In the genomic region with DNA sequence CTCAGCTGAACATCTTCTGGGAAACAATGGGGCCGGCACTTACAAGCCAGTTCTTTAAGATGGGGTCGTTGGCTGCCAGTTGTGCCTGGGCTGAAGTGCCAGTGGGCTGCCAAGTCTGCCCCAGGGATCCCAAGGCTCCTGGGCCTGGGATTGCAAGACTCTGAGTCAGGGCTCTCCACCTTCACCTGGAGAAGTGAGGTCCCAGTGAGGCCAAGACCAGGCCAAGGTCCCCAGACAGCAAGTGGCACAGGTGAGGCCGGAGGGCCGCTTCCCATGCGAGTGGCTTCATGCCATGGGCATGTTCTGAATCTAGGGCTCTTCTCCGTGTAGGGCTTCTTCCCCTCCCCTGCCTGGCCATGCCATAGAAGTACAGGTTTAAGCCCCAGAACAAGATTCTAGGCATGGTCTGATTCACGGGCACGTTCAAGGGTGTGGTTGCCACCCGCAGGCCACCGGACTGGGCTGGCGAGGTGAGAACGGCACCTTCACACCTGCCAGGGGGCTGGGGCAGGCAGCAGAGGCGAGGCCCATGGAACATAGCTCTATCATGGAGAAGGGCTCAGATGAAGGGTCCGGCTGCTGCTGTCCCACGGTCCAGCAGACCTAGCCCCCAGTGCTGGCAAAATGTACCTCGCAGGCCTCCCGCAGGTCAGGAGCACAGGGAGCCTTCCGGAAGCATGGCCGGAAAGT, we compare ENCODE assay signal across 19 cellular contexts. TPM values are rescaled to one million over a fixed set of nuclear protein-coding genes. Genes with fewer than 3 reads are reported as not detected.
DNase-seq lines count a peak whose midpoint lies in the region; TF ChIP-seq lines count a peak whose summit lies in the region.
"Had no signal": no experiment of that assay in that cellular context is flagged by ENCODE, and none has a peak within 500 bp of the region (broad histone marks: within the 10 kb centered on the region; RNA-seq: fewer than 3 reads in every experiment).

No MANE protein-coding gene starts in this region.

- H3K4me3 Mint-ChIP-seq in nephron (no peak overlapping the region), MCF 10A (ENCODE audit: unreplicated experiment) (no peak overlapping the region)
- H3K4me3 Mint-ChIP-seq: CD8-positive, alpha-beta T cell had no signal

- H3K4me1 Mint-ChIP-seq in nephron = peaks cover 30% of the 10 kb centered on the region
- H3K4me1 Mint-ChIP-seq in MCF 10A (ENCODE audit: insufficient read depth, unreplicated experiment) = peaks cover 15% of the 10 kb centered on the region

- H2AFZ ChIP-seq in smooth muscle cell (ENCODE audit: low read depth) = no peak overlapping the region

- H3K79me2 ChIP-seq in smooth muscle cell (ENCODE audit: low read depth) = no peaks in the 10 kb centered on the region

- H3K27me3 Mint-ChIP-seq in nephron (ENCODE audit: low read depth) = peaks cover 42% of the 10 kb centered on the region
- no peaks in the 10 kb centered on the region for H3K27me3 Mint-ChIP-seq in MCF 10A (ENCODE audit: insufficient read depth, unreplicated experiment)

- H3K9ac ChIP-seq in adipocyte (ENCODE audit: low read length) (peak overlapping the region; percentile 77), smooth muscle cell (ENCODE audit: low read depth) (no peak overlapping the region)

- intact Hi-C loops in MCF 10A (cut with micrococcal nuclease) (no loop called here), A673 (cut with micrococcal nuclease; ENCODE audit: unreplicated experiment) (no loop called here)

- POLR2A ChIA-PET in MCF 10A (lab: Yijun Ruan, JAX) = no interaction called here
- POLR2A ChIA-PET in GM10248 (lab: Yijun Ruan, JAX) = no interaction called here
- POLR2A ChIA-PET in A673 (lab: Charles Lee; ENCODE audit: low non-redundant PET) = interaction anchor here (0.7 kb wide), 1 partner anchor 120 kb away, joined by 5 read pairs; no protein-coding TSS in a partner anchor

- H3F3A ChIP-seq in smooth muscle cell (ENCODE audit: low read depth) = no peaks in the 10 kb centered on the region

- CTCF ChIA-PET in MCF 10A (lab: Yijun Ruan, JAX) = no interaction called here
- CTCF ChIA-PET in GM10248 (lab: Yijun Ruan, JAX) = no interaction called here
- CTCF ChIA-PET in A673 (lab: Charles Lee) = no interaction called here

- BruUV-seq in MCF 10A (replicated peaks; lab: Mats Ljungman, UMichigan) (no TSS peak), A673 (replicated peaks; lab: Mats Ljungman, UMichigan) (no TSS peak)

- H3K9me3 ChIP-seq in adipocyte (ENCODE audit: control insufficient read depth, low read length) (no peaks in the 10 kb centered on the region), smooth muscle cell (replicated peaks; ENCODE audit: low read depth) (no peaks in the 10 kb centered on the region), A673 (ENCODE audit: low read depth, low read length, poor library complexity, severe bottlenecking) (no peaks in the 10 kb centered on the region)

- 94% methylated on average over 19 of the region's 19 CpGs for WGBS in smooth muscle cell (ENCODE audit: low lambda C conversion rate)

- H3K9me3 Mint-ChIP-seq in nephron (no peaks in the 10 kb centered on the region), MCF 10A (ENCODE audit: unreplicated experiment) (no peaks in the 10 kb centered on the region)
- H3K9me3 Mint-ChIP-seq: CD8-positive, alpha-beta T cell had no signal

- H3K27me3 ChIP-seq in adipocyte (replicated peaks; ENCODE audit: control insufficient read depth, insufficient read depth, low read length) (no peaks in the 10 kb centered on the region), smooth muscle cell (ENCODE audit: low read depth) (no peaks in the 10 kb centered on the region), A673 (replicated peaks; ENCODE audit: insufficient read depth, low read depth, low read length, poor library complexity) (peaks cover 34% of the 10 kb centered on the region)

- H3K27ac Mint-ChIP-seq in nephron (peak overlapping the region; percentile 70 to 94 (median 91)), MCF 10A (ENCODE audit: low read depth, unreplicated experiment) (no peak overlapping the region)
- H3K27ac Mint-ChIP-seq: CD8-positive, alpha-beta T cell had no signal

- H3K4me1 ChIP-seq in adipocyte (ENCODE audit: control insufficient read depth, insufficient read depth, low read length) = peaks cover 67% of the 10 kb centered on the region
- H3K4me1 ChIP-seq in smooth muscle cell (ENCODE audit: low read depth) = peaks cover 3% of the 10 kb centered on the region
- no peaks in the 10 kb centered on the region for H3K4me1 ChIP-seq in A673 (ENCODE audit: insufficient read depth, low read length, poor library complexity, severe bottlenecking)
- H3K4me1 ChIP-seq: SJCRH30 had no signal

- H3K27ac ChIP-seq in smooth muscle cell (ENCODE audit: low read depth) (no peak overlapping the region), A673 (ENCODE audit: low read depth, low read length, poor library complexity, severe bottlenecking) (no peak overlapping the region)
- H3K27ac ChIP-seq: SJCRH30 had no signal

- TF ChIP-seq CTCF in nephron (IDR thresholded peaks at IDR 0.05; ENCODE audit: unreplicated experiment in 3 of 3) (no peak), smooth muscle cell (IDR thresholded peaks at IDR 0.05; ENCODE audit: borderline replicate concordance, insufficient read depth, poor library complexity, severe bottlenecking) (no peak), MCF 10A (IDR thresholded peaks at IDR 0.05; ENCODE audit: unreplicated experiment) (no peak), GM10248 (IDR thresholded peaks at IDR 0.05; ENCODE audit: control extremely low read depth, extremely low read depth, low read depth, missing control alignments) (no peak), A673 (conservative IDR thresholded peaks at IDR 0.05; ENCODE audit: low read depth, low read length) (no peak)

- DNase-seq in adipocyte (ENCODE audit: low read depth) = no peak
- no peak for DNase-seq in smooth muscle cell (lab: John Stamatoyannopoulos, UW; ENCODE audit: unreplicated experiment)
- no peak for DNase-seq in MCF 10A (ENCODE audit: unreplicated experiment)
- DNase-seq in stimulated activated CD4-positive, alpha-beta T cell treated with anti-CD3 and anti-CD28 coated beads, Interleukin-15, amount 100 ng/mL, for 24 hours = no peak
- no peak for DNase-seq in GM10248 (ENCODE audit: extremely low spot score)
- no peak for DNase-seq in A673 (ENCODE audit: low spot score)
- DNase-seq: ACHN; C1 segment of cervical spinal cord; CD8-positive, alpha-beta T cell; GOT3; HCEC 1CT; KG1; NCI-H1694 treated with DMSO at 0.1 percent for 48 hours; NCI-H2107; NCI-H446 treated with DMSO at 0.1 percent for 48 hours; NCI-H526 treated with DMSO at 0.1 percent for 48 hours; OCI-M1; SJCRH30 had no signal

- H4K20me1 ChIP-seq in smooth muscle cell (ENCODE audit: low read depth) = peaks cover 4% of the 10 kb centered on the region

- H3K36me3 Mint-ChIP-seq in nephron (ENCODE audit: low read depth) (peaks cover 7% of the 10 kb centered on the region), MCF 10A (ENCODE audit: insufficient read depth, unreplicated experiment) (peaks cover 9% of the 10 kb centered on the region)
- H3K36me3 Mint-ChIP-seq: CD8-positive, alpha-beta T cell had no signal

- H3K36me3 ChIP-seq in adipocyte (ENCODE audit: control insufficient read depth, insufficient read depth, low read length, severe bottlenecking) = peaks cover 32% of the 10 kb centered on the region
- no peaks in the 10 kb centered on the region for H3K36me3 ChIP-seq in smooth muscle cell (ENCODE audit: low read depth)
- no peaks in the 10 kb centered on the region for H3K36me3 ChIP-seq in A673 (ENCODE audit: insufficient read depth, low read length, poor library complexity, severe bottlenecking)
- H3K36me3 ChIP-seq: SJCRH30 had no signal

- H3K4me3 ChIP-seq in adipocyte (ENCODE audit: low read length) = no peak overlapping the region
- H3K4me3 ChIP-seq in smooth muscle cell = no peak overlapping the region
- no peak overlapping the region for H3K4me3 ChIP-seq in A673 (ENCODE audit: low read depth, low read length, poor library complexity, severe bottlenecking)
- H3K4me3 ChIP-seq: SJCRH30 had no signal

- H3K4me2 ChIP-seq in smooth muscle cell = peak overlapping the region; percentile 72

RNA-seq across cellular contexts. Expression of gene TWIST2, which starts 36.4 kb away (rescaled TPM):
- total RNA-seq in smooth muscle cell (0.18 and 2.4 TPM in 2 replicates), MCF 10A (2022) (30.2 and 31.6 TPM in 2 replicates), A673 (2021) (not detected in 2 replicates)
- polyA plus RNA-seq in smooth muscle cell = 1.0 and 1.7 TPM in 2 replicates
- total RNA-seq: CD8-positive, alpha-beta T cell; SJCRH30 had no signal
